ENCODE assay signal across 12 cellular contexts in genomic region chr15:47603026-47603425, GRCh38.
"Had no signal": no experiment of that assay in that cellular context is flagged by ENCODE, and none has a peak within 500 bp of the region (broad histone marks: within the 10 kb centered on the region; RNA-seq: fewer than 3 reads in every experiment).

No MANE protein-coding gene starts in this region.

- H3K27ac Mint-ChIP-seq: activated CD4-positive, alpha-beta memory T cell treated with anti-CD3 and anti-CD28 coated beads for 36 hours; activated naive CD8-positive, alpha-beta T cell; T-helper 1 cell treated with Interleukin-12 subunit alpha and Interleukin-12 subunit beta and Interleukin-4 antibody, amounts not matched to agents 30 μg/mL and 1 μg/mL, for 36 hours had no signal

- H3K9me3 Mint-ChIP-seq: activated CD4-positive, alpha-beta memory T cell treated with anti-CD3 and anti-CD28 coated beads for 36 hours; activated T-cell treated with anti-CD3 and anti-CD28 coated beads, Interleukin-2, amount 50 U/mL, for 4 hours; T-helper 1 cell treated with Interleukin-12 subunit alpha and Interleukin-12 subunit beta and Interleukin-4 antibody, amounts not matched to agents 30 μg/mL and 1 μg/mL, for 36 hours had no signal

- H3K36me3 Mint-ChIP-seq: activated CD4-positive, alpha-beta memory T cell treated with anti-CD3 and anti-CD28 coated beads for 36 hours; activated naive CD8-positive, alpha-beta T cell had no signal

- H3K27me3 Mint-ChIP-seq: activated CD4-positive, alpha-beta memory T cell treated with anti-CD3 and anti-CD28 coated beads for 36 hours had no signal

- H3K4me3 Mint-ChIP-seq: activated CD4-positive, alpha-beta memory T cell treated with anti-CD3 and anti-CD28 coated beads for 36 hours; activated naive CD8-positive, alpha-beta T cell; activated T-cell treated with anti-CD3 and anti-CD28 coated beads, Interleukin-2, amount 50 U/mL, for 4 hours; T-helper 1 cell treated with Interleukin-12 subunit alpha and Interleukin-12 subunit beta and Interleukin-4 antibody, amounts not matched to agents 30 μg/mL and 1 μg/mL, for 36 hours had no signal

- H3K4me3 ChIP-seq: gastroesophageal sphincter, pancreas, stomach had no signal

- H3K27ac ChIP-seq: gastroesophageal sphincter, pancreas, stomach had no signal

- H3K27me3 ChIP-seq: gastroesophageal sphincter, pancreas, stomach had no signal

- ATAC-seq: activated T-cell treated with anti-CD3 and anti-CD28 coated beads, Interleukin-2, amount 50 U/mL, for 4 hours; esophagus mucosa; gastroesophageal sphincter; left ventricle myocardium superior; pancreas had no signal

- H3K36me3 ChIP-seq: gastroesophageal sphincter, pancreas, stomach had no signal

- DNase-seq: activated CD4-positive, alpha-beta memory T cell treated with anti-CD3 and anti-CD28 coated beads for 36 hours; activated gamma-delta T cell; activated T-cell treated with anti-CD3 and anti-CD28 coated beads, Interleukin-2, amount 50 U/mL, for 4 hours; left ventricle myocardium superior; pancreas; stimulated activated CD4-positive, alpha-beta T cell treated with anti-CD3 and anti-CD28 coated beads, Interleukin-15, amount 100 ng/mL, for 24 hours; stimulated activated CD4-positive, alpha-beta T cell treated with anti-CD3 and anti-CD28 coated beads, Interleukin-4, amount 100 ng/mL, for 4 hours; stomach had no signal

- H3K9me3 ChIP-seq: pancreas had no signal
